27 cellular contexts compared by ENCODE assay signal in genomic region chr17:59632398-59632797, GRCh38. TPM values are rescaled to one million over a fixed set of nuclear protein-coding genes. Genes with fewer than 3 reads are reported as not detected.
DNase-seq lines count a peak whose midpoint lies in the region; ATAC-seq and TF ChIP-seq lines count a peak whose summit lies in the region.
"Had no signal": no experiment of that assay in that cellular context is flagged by ENCODE, and none has a peak within 500 bp of the region (broad histone marks: within the 10 kb centered on the region; RNA-seq: fewer than 3 reads in every experiment).

No MANE protein-coding gene starts in this region.

- H4K91ac ChIP-seq in trophoblast cell (ENCODE audit: low read depth, low read length): no peak overlapping the region

- intact Hi-C loops in activated CD8-positive, alpha-beta T cell treated with anti-CD3 and anti-CD28 coated beads for 36 hours (cut with micrococcal nuclease): no loop called here
- intact Hi-C loops in dendritic cell treated with granulocyte-macrophage colony-stimulating factor and Interleukin-4, amounts not matched to agents 40 ng/mL and 50 ng/mL, for 4 days (cut with micrococcal nuclease): no loop called here

- H3K27me3 Mint-ChIP-seq in activated CD8-positive, alpha-beta T cell treated with anti-CD3 and anti-CD28 coated beads for 36 hours: no peaks in the 10 kb centered on the region
- H3K27me3 Mint-ChIP-seq in activated CD8-positive, alpha-beta T cell treated with anti-CD3 and anti-CD28 coated beads, Interleukin-2, amount 10 ng/mL, durations not matched to agents 7 days and 5 days (ENCODE audit: low read depth): no peaks in the 10 kb centered on the region
- H3K27me3 Mint-ChIP-seq in GM23338 (ENCODE audit: insufficient read depth, low read depth, poor library complexity): peaks cover 5% of the 10 kb centered on the region
- no peaks in the 10 kb centered on the region for H3K27me3 Mint-ChIP-seq in dendritic cell treated with granulocyte-macrophage colony-stimulating factor and Interleukin-4, amounts not matched to agents 40 ng/mL and 50 ng/mL, for 4 days

- H2AFZ ChIP-seq in GM23338 (no peak overlapping the region), trophoblast cell (ENCODE audit: insufficient read depth, low read length, poor library complexity) (no peak overlapping the region)

- no peaks in the 10 kb centered on the region for H3K36me3 ChIP-seq in GM23338 (ENCODE audit: insufficient read depth)
- H3K36me3 ChIP-seq in trophoblast cell (ENCODE audit: control insufficient read depth in 1 of 2, insufficient read depth in 2 of 2, low read length in 2 of 2): peaks cover 6 to 7% of the 10 kb centered on the region in 2 experiments
- H3K36me3 ChIP-seq: lower lobe of right lung, pancreas, Peyer's patch, suprapubic skin had no signal

- H3K27ac ChIP-seq in GM23338 (ENCODE audit: low read depth) (peak overlapping the region; percentile 8; the same call in 1 of the 2 replicates), trophoblast cell (ENCODE audit: low read depth, low read length) (no peak overlapping the region)
- H3K27ac ChIP-seq: lower lobe of right lung, pancreas, Peyer's patch, skin epidermis, suprapubic skin had no signal

- no peak overlapping the region for H2BK120ac ChIP-seq in trophoblast cell (ENCODE audit: insufficient read depth, low read length, poor library complexity)

- H3K4ac ChIP-seq in trophoblast cell (ENCODE audit: low read depth, low read length): peak overlapping the region; percentile 27

- H3K4me2 ChIP-seq in GM23338 (no peak overlapping the region), trophoblast cell (ENCODE audit: low read length) (no peak overlapping the region)

- DNase-seq in activated CD8-positive, alpha-beta T cell treated with anti-CD3 and anti-CD28 coated beads for 36 hours: no peak
- DNase-seq in activated CD8-positive, alpha-beta T cell treated with anti-CD3 and anti-CD28 coated beads, Interleukin-2, amount 10 ng/mL, durations not matched to agents 7 days and 5 days: no peak
- DNase-seq in GM23338 (ENCODE audit: low spot score) (no peak), trophoblast cell (peak in 1 of 2 donors; percentile 17), T-helper 2 cell (no peak)
- DNase-seq: activated CD4-positive, alpha-beta T cell treated with anti-CD3 and anti-CD28 coated beads for 4 hours; activated naive CD4-positive, alpha-beta T cell treated with Interleukin-2 at 50 U/mL for 16 hours; activated T-cell treated with anti-CD3 and anti-CD28 coated beads, Interleukin-2, amount 50 U/mL, for 48 hours; hypothalamus; KG1; lower lobe of right lung; MG63; natural killer cell; NCI-H1436; NCI-H345; NCI-H748 treated with DMSO at 0.1 percent for 48 hours; pancreas; Peyer's patch; retina; SHP77 treated with DMSO at 0.1 percent for 48 hours; stimulated activated naive CD4-positive, alpha-beta T cell; T-helper 9 cell had no signal

- no peak overlapping the region for H2BK12ac ChIP-seq in trophoblast cell (ENCODE audit: low read length)

- no peaks in the 10 kb centered on the region for H3K27me3 ChIP-seq in GM23338 (ENCODE audit: insufficient read depth)
- H3K27me3 ChIP-seq in trophoblast cell (ENCODE audit: insufficient read depth, low read length): no peaks in the 10 kb centered on the region
- H3K27me3 ChIP-seq: MG63, pancreas, Peyer's patch, suprapubic skin had no signal

- H3K9me3 ChIP-seq in trophoblast cell (ENCODE audit: insufficient read depth, low read depth, low read length): no peaks in the 10 kb centered on the region
- H3K9me3 ChIP-seq: lower lobe of right lung, MG63, pancreas, Peyer's patch, suprapubic skin had no signal

- no peaks in the 10 kb centered on the region for H3F3A ChIP-seq in GM23338 (replicated peaks; ENCODE audit: low read depth)

- no peak overlapping the region for H2BK5ac ChIP-seq in trophoblast cell (ENCODE audit: low read depth, low read length, poor library complexity)

- CTCF ChIA-PET in activated CD8-positive, alpha-beta T cell treated with anti-CD3 and anti-CD28 coated beads for 36 hours (lab: Charles Lee): interaction anchor here (0.5 kb wide), 1 partner anchor 110 kb away, joined by 3 read pairs; no protein-coding TSS in a partner anchor
- CTCF ChIA-PET in activated CD8-positive, alpha-beta T cell treated with anti-CD3 and anti-CD28 coated beads, Interleukin-2, amount 10 ng/mL, durations not matched to agents 7 days and 5 days (lab: Charles Lee): no interaction called here

- H3K4me3 Mint-ChIP-seq in activated CD8-positive, alpha-beta T cell treated with anti-CD3 and anti-CD28 coated beads for 36 hours: no peak overlapping the region
- H3K4me3 Mint-ChIP-seq in activated CD8-positive, alpha-beta T cell treated with anti-CD3 and anti-CD28 coated beads, Interleukin-2, amount 10 ng/mL, durations not matched to agents 7 days and 5 days: no peak overlapping the region
- no peak overlapping the region for H3K4me3 Mint-ChIP-seq in GM23338
- H3K4me3 Mint-ChIP-seq in dendritic cell treated with granulocyte-macrophage colony-stimulating factor and Interleukin-4, amounts not matched to agents 40 ng/mL and 50 ng/mL, for 4 days: no peak overlapping the region
- H3K4me3 Mint-ChIP-seq: natural killer cell had no signal

- H3K36me3 Mint-ChIP-seq in activated CD8-positive, alpha-beta T cell treated with anti-CD3 and anti-CD28 coated beads for 36 hours (ENCODE audit: low read depth): peaks cover 40% of the 10 kb centered on the region
- H3K36me3 Mint-ChIP-seq in activated CD8-positive, alpha-beta T cell treated with anti-CD3 and anti-CD28 coated beads, Interleukin-2, amount 10 ng/mL, durations not matched to agents 7 days and 5 days (ENCODE audit: low read depth): peaks cover 32% of the 10 kb centered on the region
- H3K36me3 Mint-ChIP-seq in GM23338 (ENCODE audit: low read depth): peaks cover 26% of the 10 kb centered on the region; the same call in 2 of the 3 replicates
- H3K36me3 Mint-ChIP-seq in dendritic cell treated with granulocyte-macrophage colony-stimulating factor and Interleukin-4, amounts not matched to agents 40 ng/mL and 50 ng/mL, for 4 days (ENCODE audit: low read depth): peaks cover 41% of the 10 kb centered on the region
- H3K36me3 Mint-ChIP-seq: natural killer cell had no signal

- H2AK5ac ChIP-seq in trophoblast cell (ENCODE audit: low read length): no peak overlapping the region

- no peak overlapping the region for H3K14ac ChIP-seq in trophoblast cell (ENCODE audit: low read length)

- TF ChIP-seq CTCF in activated CD8-positive, alpha-beta T cell treated with anti-CD3 and anti-CD28 coated beads for 36 hours (IDR thresholded peaks at IDR 0.05): no peak
- TF ChIP-seq CTCF in GM23338 (conservative IDR thresholded peaks at IDR 0.05; ENCODE audit: low read depth in 2 of 2): no peak

- H3K23ac ChIP-seq in trophoblast cell (ENCODE audit: low read length): no peak overlapping the region

- H3K79me1 ChIP-seq in trophoblast cell (ENCODE audit: low read length): no peaks in the 10 kb centered on the region

- POLR2A ChIA-PET in activated CD8-positive, alpha-beta T cell treated with anti-CD3 and anti-CD28 coated beads for 36 hours (lab: Charles Lee): no interaction called here
- POLR2A ChIA-PET in activated CD8-positive, alpha-beta T cell treated with anti-CD3 and anti-CD28 coated beads, Interleukin-2, amount 10 ng/mL, durations not matched to agents 7 days and 5 days (lab: Charles Lee): no interaction called here

- H4K12ac ChIP-seq in trophoblast cell (ENCODE audit: low read depth, low read length): no peak overlapping the region

- no peaks in the 10 kb centered on the region for H3K9me2 ChIP-seq in GM23338 (ENCODE audit: insufficient read depth)

- peak overlapping the region; percentile 43 for H3K27ac Mint-ChIP-seq in activated CD8-positive, alpha-beta T cell treated with anti-CD3 and anti-CD28 coated beads for 36 hours
- H3K27ac Mint-ChIP-seq in activated CD8-positive, alpha-beta T cell treated with anti-CD3 and anti-CD28 coated beads, Interleukin-2, amount 10 ng/mL, durations not matched to agents 7 days and 5 days: no peak overlapping the region
- no peak overlapping the region for H3K27ac Mint-ChIP-seq in GM23338
- peak overlapping the region; percentile 79 for H3K27ac Mint-ChIP-seq in dendritic cell treated with granulocyte-macrophage colony-stimulating factor and Interleukin-4, amounts not matched to agents 40 ng/mL and 50 ng/mL, for 4 days

- no peak for ATAC-seq in activated CD8-positive, alpha-beta T cell treated with anti-CD3 and anti-CD28 coated beads for 36 hours
- no peak for ATAC-seq in activated CD8-positive, alpha-beta T cell treated with anti-CD3 and anti-CD28 coated beads, Interleukin-2, amount 10 ng/mL, durations not matched to agents 7 days and 5 days
- ATAC-seq in GM23338: no peak
- no peak for ATAC-seq in HG03039 (IDR thresholded peaks at IDR 0.05; ENCODE audit: unreplicated experiment)
- ATAC-seq in HG03521 (IDR thresholded peaks at IDR 0.05; ENCODE audit: unreplicated experiment): no peak
- ATAC-seq: lower lobe of right lung, natural killer cell, pancreas had no signal

- no peak overlapping the region for H4K8ac ChIP-seq in trophoblast cell (ENCODE audit: low read depth, low read length)

- no peak overlapping the region for H3K18ac ChIP-seq in trophoblast cell (ENCODE audit: low read length)

- H3K79me2 ChIP-seq in GM23338 (replicated peaks; ENCODE audit: insufficient read depth): peaks cover 100% of the 10 kb centered on the region
- peaks cover 23% of the 10 kb centered on the region for H3K79me2 ChIP-seq in trophoblast cell (ENCODE audit: control insufficient read depth, insufficient read depth, low read length, poor library complexity)

- H3K4me1 ChIP-seq in GM23338 (ENCODE audit: insufficient read depth) (peaks cover 15% of the 10 kb centered on the region), trophoblast cell (ENCODE audit: control insufficient read depth in 1 of 2, insufficient read depth in 2 of 2, low read length in 2 of 2) (peaks cover 4% of the 10 kb centered on the region in 2 experiments)

- H3K4me3 ChIP-seq in GM23338: no peak overlapping the region
- H3K4me3 ChIP-seq in trophoblast cell (ENCODE audit: low read depth, low read length): no peak overlapping the region
- H3K4me3 ChIP-seq: lower lobe of right lung, MG63, pancreas, Peyer's patch, skin epidermis, suprapubic skin had no signal

- no CpG with 5 or more reads among the region's 6 CpGs for WGBS in trophoblast cell (ENCODE audit: extremely low coverage, insufficient coverage, insufficient read length)

- peaks cover 61% of the 10 kb centered on the region for H4K20me1 ChIP-seq in GM23338 (replicated peaks; ENCODE audit: insufficient read depth)

- no peak overlapping the region for H3K9ac ChIP-seq in trophoblast cell (ENCODE audit: low read length)

- peaks cover 59% of the 10 kb centered on the region for H3K4me1 Mint-ChIP-seq in activated CD8-positive, alpha-beta T cell treated with anti-CD3 and anti-CD28 coated beads for 36 hours (ENCODE audit: low read depth)
- peaks cover 37% of the 10 kb centered on the region for H3K4me1 Mint-ChIP-seq in activated CD8-positive, alpha-beta T cell treated with anti-CD3 and anti-CD28 coated beads, Interleukin-2, amount 10 ng/mL, durations not matched to agents 7 days and 5 days (ENCODE audit: low read depth)
- peaks cover 20% of the 10 kb centered on the region; the same call in 2 of the 3 replicates for H3K4me1 Mint-ChIP-seq in GM23338
- peaks cover 57% of the 10 kb centered on the region for H3K4me1 Mint-ChIP-seq in dendritic cell treated with granulocyte-macrophage colony-stimulating factor and Interleukin-4, amounts not matched to agents 40 ng/mL and 50 ng/mL, for 4 days (ENCODE audit: low read depth)

- peaks cover 2% of the 10 kb centered on the region for H3K9me3 Mint-ChIP-seq in activated CD8-positive, alpha-beta T cell treated with anti-CD3 and anti-CD28 coated beads for 36 hours
- H3K9me3 Mint-ChIP-seq in activated CD8-positive, alpha-beta T cell treated with anti-CD3 and anti-CD28 coated beads, Interleukin-2, amount 10 ng/mL, durations not matched to agents 7 days and 5 days (ENCODE audit: insufficient read depth): no peaks in the 10 kb centered on the region
- H3K9me3 Mint-ChIP-seq in GM23338: no peaks in the 10 kb centered on the region
- no peaks in the 10 kb centered on the region for H3K9me3 Mint-ChIP-seq in dendritic cell treated with granulocyte-macrophage colony-stimulating factor and Interleukin-4, amounts not matched to agents 40 ng/mL and 50 ng/mL, for 4 days
- H3K9me3 Mint-ChIP-seq: natural killer cell had no signal

RNA-seq across cellular contexts. Expression of gene CLTC, which starts 12.7 kb away (rescaled TPM):
- 100 to 1,000 TPM; 137 to 142 TPM for total RNA-seq in activated CD8-positive, alpha-beta T cell treated with anti-CD3 and anti-CD28 coated beads for 36 hours
- total RNA-seq in activated CD8-positive, alpha-beta T cell treated with anti-CD3 and anti-CD28 coated beads, Interleukin-2, amount 10 ng/mL, durations not matched to agents 7 days and 5 days: 100 to 1,000 TPM; 126 to 131 TPM
- 328 and 344 TPM in 2 replicates for total RNA-seq in GM23338 (2014; rRNA removed; shearing (Covaris generic))
- polyA plus RNA-seq in GM23338 (2016; fragmentation: Nextera tagmentation; extraction: Ambion mirVana): 93.1 and 107 TPM in 2 replicates
- polyA plus RNA-seq in trophoblast cell (2013): 234 and 254 TPM in 2 replicates

Comparison
In these comparisons a context has a peak if more than half of its experiments do, and no peak if none do; other contexts are left out.
1. H3K27ac Mint-ChIP-seq: peak in activated CD8-positive, alpha-beta T cell treated with anti-CD3 and anti-CD28 coated beads for 36 hours (single experiment) and dendritic cell treated with granulocyte-macrophage colony-stimulating factor and Interleukin-4, amounts not matched to agents 40 ng/mL and 50 ng/mL, for 4 days (single experiment); none in activated CD8-positive, alpha-beta T cell treated with anti-CD3 and anti-CD28 coated beads, Interleukin-2, amount 10 ng/mL, durations not matched to agents 7 days and 5 days (single experiment) and GM23338 (single experiment).